In the genomic region with DNA sequence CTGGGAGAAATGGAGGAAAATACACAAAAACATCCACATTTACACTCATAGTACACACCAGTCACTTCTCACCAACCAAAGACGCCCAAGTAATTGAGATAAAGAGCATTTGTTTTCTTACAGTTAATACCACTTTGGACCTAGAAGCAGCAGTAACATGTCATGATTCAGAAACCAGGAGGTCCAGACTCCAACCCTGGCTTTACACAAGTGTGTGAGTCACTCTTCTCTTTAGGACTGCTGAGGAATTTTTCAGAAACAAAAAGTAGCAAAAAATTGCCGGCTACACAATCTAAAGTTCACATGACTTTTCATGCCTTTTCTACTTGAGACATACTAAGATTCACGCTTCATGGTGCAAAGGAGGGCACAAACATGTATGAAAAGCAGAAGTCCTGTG, we compare ENCODE assay signal across 18 cellular contexts. TPM values are rescaled to one million over a fixed set of nuclear protein-coding genes. Genes with fewer than 3 reads are reported as not detected.
DNase-seq lines count a peak whose midpoint lies in the region; ATAC-seq and TF ChIP-seq lines count a peak whose summit lies in the region.
"Had no signal": no experiment of that assay in that cellular context is flagged by ENCODE, and none has a peak within 500 bp of the region (broad histone marks: within the 10 kb centered on the region; RNA-seq: fewer than 3 reads in every experiment).

No MANE protein-coding gene starts in this region.

- no peak for ATAC-seq in HG03457 (IDR thresholded peaks at IDR 0.05; ENCODE audit: unreplicated experiment)
- ATAC-seq: stimulated activated naive CD8-positive, alpha-beta T cell treated with anti-CD3 and anti-CD28 coated beads, Interleukin-15, amount 100 ng/mL, for 72 hours had no signal

- DNase-seq in AG20443 (ENCODE audit: low spot score): peak; percentile 75
- DNase-seq in RWPE1 (ENCODE audit: low spot score): peak; percentile 20
- peak; percentile 37 for DNase-seq in epithelial cell of proximal tubule (ENCODE audit: low read depth)
- peak; percentile 31 for DNase-seq in myocyte (ENCODE audit: low read depth)
- no peak for DNase-seq in NCI-H446 (lab: John Stamatoyannopoulos, UW)
- DNase-seq in NCI-H146 (lab: John Stamatoyannopoulos, UW): no peak
- no peak for DNase-seq in nucleus accumbens (lab: John Stamatoyannopoulos, UW)
- DNase-seq: activated CD4-positive, alpha-beta memory T cell treated with anti-CD3 and anti-CD28 coated beads for 36 hours; activated effector memory CD4-positive, alpha-beta T cell treated with Interleukin-2 at 50 U/mL for 16 hours; CD4-positive, alpha-beta memory T cell; GF-D8; immature natural killer cell; NCI-H1436 treated with DMSO at 0.1 percent for 48 hours; NCI-H526; stimulated activated naive CD8-positive, alpha-beta T cell treated with anti-CD3 and anti-CD28 coated beads, Interleukin-15, amount 100 ng/mL, for 72 hours; T1000 had no signal

- CTCF ChIA-PET in RWPE1 (lab: Yijun Ruan, JAX): no interaction called here

- H3K4me3 ChIP-seq in epithelial cell of proximal tubule (ENCODE audit: low read depth, low read length): no peak overlapping the region

- TF ChIP-seq CTCF in RWPE1 (conservative IDR thresholded peaks at IDR 0.05; ENCODE audit: low read depth) (no peak), epithelial cell of proximal tubule (conservative IDR thresholded peaks at IDR 0.05; ENCODE audit: low read depth, low read length) (no peak)

- H3K27ac ChIP-seq in RWPE1: no peak overlapping the region
- H3K27ac ChIP-seq: epithelial cell of prostate had no signal

- POLR2A ChIA-PET in RWPE1 (lab: Yijun Ruan, JAX; ENCODE audit: low non-redundant PET): no interaction called here

RNA-seq across cellular contexts. Expression of gene TUBGCP3, which starts 42.1 kb away (rescaled TPM):
- total RNA-seq in epithelial cell of proximal tubule: 16.1 and 16.4 TPM in 2 replicates
- total RNA-seq in myocyte: 8.4 and 12.5 TPM in 2 replicates
- 10.9 TPM for polyA plus RNA-seq in myocyte (2012)

Comparison
In these comparisons a context has a peak if more than half of its experiments do, and no peak if none do; other contexts are left out.
1. DNase-seq: peak in AG20443 (single experiment), RWPE1 (single experiment), epithelial cell of proximal tubule (single experiment) and myocyte (single experiment); none in NCI-H446 (0 of 2), NCI-H146 (single experiment) and nucleus accumbens (0 of 56).